Comparison of ENCODE assay signal across 10 cellular contexts in the genomic region with DNA sequence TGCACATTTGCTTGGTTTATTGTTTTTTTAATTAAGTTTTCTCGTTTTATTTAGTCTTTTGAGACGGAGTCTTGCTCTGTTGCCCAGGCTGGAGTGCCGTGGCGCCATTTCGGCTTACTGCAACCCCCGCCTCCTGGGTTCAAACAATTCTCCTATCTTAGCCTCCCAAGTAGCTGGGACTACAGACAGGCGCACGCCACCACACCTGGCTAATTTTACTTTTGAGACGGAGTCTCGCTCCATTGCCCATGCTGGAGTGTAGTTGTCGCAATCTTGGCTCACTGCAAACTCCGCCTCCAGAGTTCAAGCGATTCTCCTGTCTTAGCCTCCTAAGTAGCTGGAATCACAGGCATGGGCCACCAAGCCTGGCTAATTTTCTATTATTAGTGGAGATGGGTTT. TPM values are rescaled to one million over a fixed set of nuclear protein-coding genes. Genes with fewer than 3 reads are reported as not detected.
DNase-seq lines count a peak whose midpoint lies in the region; ATAC-seq and TF ChIP-seq lines count a peak whose summit lies in the region.
"Had no signal": no experiment of that assay in that cellular context is flagged by ENCODE, and none has a peak within 500 bp of the region (broad histone marks: within the 10 kb centered on the region; RNA-seq: fewer than 3 reads in every experiment).

No MANE protein-coding gene starts in this region.

- peaks cover 62% of the 10 kb centered on the region for H3K4me1 Mint-ChIP-seq in activated CD4-positive, alpha-beta T cell treated with anti-CD3 and anti-CD28 coated beads, Interleukin-2, amount 10 ng/mL, durations not matched to agents 7 days and 5 days
- peaks cover 52% of the 10 kb centered on the region for H3K4me1 Mint-ChIP-seq in activated naive CD8-positive, alpha-beta T cell (ENCODE audit: low read depth)

- H3K27me3 ChIP-seq in kidney epithelial cell (ENCODE audit: control insufficient read depth, insufficient read depth, low read length) (no peaks in the 10 kb centered on the region), testis (no peaks in the 10 kb centered on the region)

- H3K27me3 Mint-ChIP-seq in activated CD4-positive, alpha-beta T cell treated with anti-CD3 and anti-CD28 coated beads, Interleukin-2, amount 10 ng/mL, durations not matched to agents 7 days and 5 days, result no peaks in the 10 kb centered on the region
- no peaks in the 10 kb centered on the region for H3K27me3 Mint-ChIP-seq in activated naive CD8-positive, alpha-beta T cell

- peak overlapping the region; percentile 92 for H3K4me3 Mint-ChIP-seq in activated CD4-positive, alpha-beta T cell treated with anti-CD3 and anti-CD28 coated beads, Interleukin-2, amount 10 ng/mL, durations not matched to agents 7 days and 5 days
- H3K4me3 Mint-ChIP-seq in activated naive CD8-positive, alpha-beta T cell, result peak overlapping the region; percentile 96

- intact Hi-C loops in testis (cut with DNase I; ENCODE audit: low total_unique reads), result no loop called here

- H3K36me3 ChIP-seq in kidney epithelial cell (ENCODE audit: control insufficient read depth, insufficient read depth, low read length) (peaks cover 3% of the 10 kb centered on the region), testis (ENCODE audit: low read depth, missing control alignments) (no peaks in the 10 kb centered on the region)

- POLR2A ChIA-PET in activated CD4-positive, alpha-beta T cell treated with anti-CD3 and anti-CD28 coated beads, Interleukin-2, amount 10 ng/mL, durations not matched to agents 7 days and 5 days (lab: Charles Lee), result no interaction called here

- H3K4me1 ChIP-seq in testis, result peaks cover 41% of the 10 kb centered on the region

- H3K27ac Mint-ChIP-seq in activated CD4-positive, alpha-beta T cell treated with anti-CD3 and anti-CD28 coated beads, Interleukin-2, amount 10 ng/mL, durations not matched to agents 7 days and 5 days, result peak overlapping the region; percentile 99
- H3K27ac Mint-ChIP-seq in activated naive CD8-positive, alpha-beta T cell, result peak overlapping the region; percentile 99

- H3K4me3 ChIP-seq in kidney epithelial cell (ENCODE audit: low read depth, low read length), result peak overlapping the region; percentile 66
- H3K4me3 ChIP-seq in testis, result no peak overlapping the region

- H3K9me3 Mint-ChIP-seq in activated CD4-positive, alpha-beta T cell treated with anti-CD3 and anti-CD28 coated beads, Interleukin-2, amount 10 ng/mL, durations not matched to agents 7 days and 5 days, result no peaks in the 10 kb centered on the region
- no peaks in the 10 kb centered on the region for H3K9me3 Mint-ChIP-seq in activated naive CD8-positive, alpha-beta T cell (ENCODE audit: low read depth)

- peak overlapping the region; percentile 93 to 95 for H3K27ac ChIP-seq in testis

- 56 to 76% methylated on average over 13 of the region's 13 CpGs for WGBS in testis, 2 donors

- H3K9me3 ChIP-seq in testis, result no peaks in the 10 kb centered on the region

- ATAC-seq in GM21528 (IDR thresholded peaks at IDR 0.05; ENCODE audit: low FRiP score, unreplicated experiment), result no peak

- TF ChIP-seq POLR2A in testis (IDR thresholded peaks at IDR 0.05), result no peak

- CTCF ChIA-PET in activated CD4-positive, alpha-beta T cell treated with anti-CD3 and anti-CD28 coated beads, Interleukin-2, amount 10 ng/mL, durations not matched to agents 7 days and 5 days (lab: Charles Lee), result interaction anchor here (1.3 kb wide), 1 partner anchor 9 kb away, joined by 3 read pairs; no protein-coding TSS in a partner anchor

- H3K36me3 Mint-ChIP-seq in activated CD4-positive, alpha-beta T cell treated with anti-CD3 and anti-CD28 coated beads, Interleukin-2, amount 10 ng/mL, durations not matched to agents 7 days and 5 days (ENCODE audit: low read depth), result peaks cover 62% of the 10 kb centered on the region
- peaks cover 25% of the 10 kb centered on the region for H3K36me3 Mint-ChIP-seq in activated naive CD8-positive, alpha-beta T cell

- no peak for TF ChIP-seq CTCF in kidney epithelial cell (IDR thresholded peaks at IDR 0.05; ENCODE audit: insufficient read depth, low read length, poor library complexity, severe bottlenecking)
- TF ChIP-seq CTCF in testis (IDR thresholded peaks at IDR 0.05), result no peak

- no peak for DNase-seq in activated CD4-positive, alpha-beta T cell treated with anti-CD3 and anti-CD28 coated beads, Interleukin-2, amount 10 ng/mL, durations not matched to agents 7 days and 5 days
- no peak for DNase-seq in activated CD4-positive, alpha-beta T cell treated with anti-CD3 and anti-CD28 coated beads for 4 hours
- DNase-seq in kidney epithelial cell (ENCODE audit: low read depth) (no peak), testis (no peak), globus pallidus (ENCODE audit: low spot score) (no peak), DMS53 treated with DMSO at 0.1 percent for 48 hours (lab: John Stamatoyannopoulos, UW; ENCODE audit: unreplicated experiment) (no peak)
- DNase-seq: amygdala, C1 segment of cervical spinal cord had no signal

RNA-seq across cellular contexts. Expression of a gene that starts 1.3 kb away (rescaled TPM):
- total RNA-seq in activated CD4-positive, alpha-beta T cell treated with anti-CD3 and anti-CD28 coated beads, Interleukin-2, amount 10 ng/mL, durations not matched to agents 7 days and 5 days, result 1,000 to 10,000 TPM; 1,257 to 1,351 TPM
- total RNA-seq in kidney epithelial cell (2,500 and 2,976 TPM in 2 replicates), testis (1,000 to 10,000 TPM in 1 of 2 donors, 100 to 1,000 TPM in 1; 648 to 1,251 TPM)
- polyA plus RNA-seq in testis (ENCODE audit: insufficient read depth, low read depth, low replicate concordance), result 969 TPM

RNA-seq across cellular contexts. Expression of a gene that starts 10.9 kb away (rescaled TPM):
- total RNA-seq in activated CD4-positive, alpha-beta T cell treated with anti-CD3 and anti-CD28 coated beads, Interleukin-2, amount 10 ng/mL, durations not matched to agents 7 days and 5 days, result 10 to 100 TPM in 1 of 2 experiments, 1 to 10 TPM in 1; 7.9 to 10.2 TPM
- total RNA-seq in kidney epithelial cell, result 108 and 146 TPM in 2 replicates
- total RNA-seq in testis, result 100 to 1,000 TPM; 162 to 177 TPM
- 73.1 TPM for polyA plus RNA-seq in testis (ENCODE audit: insufficient read depth, low read depth, low replicate concordance)

RNA-seq across cellular contexts. Expression of a gene that starts 12.6 kb away (rescaled TPM):
- 10 to 100 TPM; 56.0 to 61.0 TPM for total RNA-seq in activated CD4-positive, alpha-beta T cell treated with anti-CD3 and anti-CD28 coated beads, Interleukin-2, amount 10 ng/mL, durations not matched to agents 7 days and 5 days
- total RNA-seq in kidney epithelial cell (107 and 111 TPM in 2 replicates), testis (100 to 1,000 TPM; 479 to 482 TPM)
- polyA plus RNA-seq in testis (ENCODE audit: insufficient read depth, low read depth, low replicate concordance), result 218 TPM

RNA-seq across cellular contexts. Expression of a gene that starts 20.8 kb away (rescaled TPM):
- total RNA-seq in activated CD4-positive, alpha-beta T cell treated with anti-CD3 and anti-CD28 coated beads, Interleukin-2, amount 10 ng/mL, durations not matched to agents 7 days and 5 days, result 1 to 10 TPM in 1 of 2 experiments, under 1 TPM in 1; 0.62 to 2.0 TPM
- total RNA-seq in kidney epithelial cell (0.50 TPM in 1 of 2 replicates, not detected in the other), testis (10 to 100 TPM in 1 of 2 donors, 1 to 10 TPM in 1; 3.6 to 11.0 TPM)
- polyA plus RNA-seq in testis (ENCODE audit: insufficient read depth, low read depth, low replicate concordance), result 4.9 TPM

RNA-seq across cellular contexts. Expression of a gene that starts 29.0 kb away (rescaled TPM):
- total RNA-seq in activated CD4-positive, alpha-beta T cell treated with anti-CD3 and anti-CD28 coated beads, Interleukin-2, amount 10 ng/mL, durations not matched to agents 7 days and 5 days, result 1 to 10 TPM; 4.6 to 4.9 TPM
- total RNA-seq in kidney epithelial cell, result 22.0 and 33.9 TPM in 2 replicates
- total RNA-seq in testis, result under 1 TPM; 0.31 to 0.43 TPM
- polyA plus RNA-seq in testis (ENCODE audit: insufficient read depth, low read depth, low replicate concordance), result 4.1 TPM
